Comparison of ENCODE assay signal across 20 cellular contexts in genomic region chr6:48412656-48413055, GRCh38.
"Had no signal": no experiment of that assay in that cellular context is flagged by ENCODE, and none has a peak within 500 bp of the region (broad histone marks: within the 10 kb centered on the region; RNA-seq: fewer than 3 reads in every experiment).

No MANE protein-coding gene starts in this region.

- ATAC-seq: effector memory CD8-positive, alpha-beta T cell; esophagus mucosa; foreskin keratinocyte; gastrocnemius medialis; gastroesophageal sphincter; heart left ventricle; heart right ventricle had no signal

- DNase-seq: colonic mucosa; cortex of kidney; dermis blood vessel endothelial cell; dorsolateral prefrontal cortex; effector CD4-positive, alpha-beta T cell; effector CD8-positive, alpha-beta T cell; effector memory CD4-positive, alpha-beta T cell; effector memory CD8-positive, alpha-beta T cell; endodermal cell; erythroblast; esophagus squamous epithelium; foreskin fibroblast; foreskin keratinocyte; gastrocnemius medialis; glutamatergic neuron; head of caudate nucleus; heart left ventricle; heart right ventricle had no signal
